Comparison of ENCODE assay signal across 19 cellular contexts in genomic region chr2:86118130-86118529, GRCh38.
"Had no signal": no experiment of that assay in that cellular context is flagged by ENCODE, and none has a peak within 500 bp of the region (broad histone marks: within the 10 kb centered on the region; RNA-seq: fewer than 3 reads in every experiment).

No MANE protein-coding gene starts in this region.

- H3K27me3 Mint-ChIP-seq: naive B cell; stimulated activated naive B cell treated with anti-CD40 and anti-IgM and Interleukin-4, amounts not matched to agents 10 μg/mL and 1 μg/mL and 100 μg/mL, for 72 hours had no signal

- H3K27ac ChIP-seq: colonic mucosa, parathyroid adenoma, prostate gland, skin epidermis, stomach, thoracic aorta, transverse colon had no signal

- H3K9me3 Mint-ChIP-seq: naive B cell; nephron; stimulated activated naive B cell treated with anti-CD40 and anti-IgM and Interleukin-4, amounts not matched to agents 10 μg/mL and 1 μg/mL and 100 μg/mL, for 72 hours had no signal

- H3K27me3 ChIP-seq: colonic mucosa, stomach, transverse colon had no signal

- H3K4me1 Mint-ChIP-seq: naive B cell; nephron; stimulated activated naive B cell treated with anti-CD40 and anti-IgM and Interleukin-4, amounts not matched to agents 10 μg/mL and 1 μg/mL and 100 μg/mL, for 72 hours had no signal

- H3K27ac Mint-ChIP-seq: naive B cell, nephron had no signal

- DNase-seq: colonic mucosa; dermis blood vessel endothelial cell; foreskin melanocyte; head of caudate nucleus; hypothalamus; kidney glomerular epithelial cell; mesendoderm; naive B cell; stimulated activated CD4-positive, alpha-beta T cell treated with anti-CD3 and anti-CD28 coated beads, Interleukin-2, amount 100 ng/mL, for 24 hours; stimulated activated CD4-positive, alpha-beta T cell treated with anti-CD3 and anti-CD28 coated beads, Interleukin-4, amount 100 ng/mL, for 4 hours; stimulated activated naive B cell treated with anti-CD40 and anti-IgM and Interleukin-4, amounts not matched to agents 10 μg/mL and 1 μg/mL and 100 μg/mL, for 72 hours; stomach; substantia nigra; transverse colon had no signal

- H3K4me3 ChIP-seq: colonic mucosa, prostate gland, skin epidermis, stomach, thoracic aorta, transverse colon had no signal

- H3K9me3 ChIP-seq: colonic mucosa, prostate gland, stomach, thoracic aorta, transverse colon had no signal

- H3K4me1 ChIP-seq: colonic mucosa, parathyroid adenoma, prostate gland, transverse colon had no signal

- H3K4me3 Mint-ChIP-seq: naive B cell; nephron; stimulated activated naive B cell treated with anti-CD40 and anti-IgM and Interleukin-4, amounts not matched to agents 10 μg/mL and 1 μg/mL and 100 μg/mL, for 72 hours had no signal
